In the genomic region with DNA sequence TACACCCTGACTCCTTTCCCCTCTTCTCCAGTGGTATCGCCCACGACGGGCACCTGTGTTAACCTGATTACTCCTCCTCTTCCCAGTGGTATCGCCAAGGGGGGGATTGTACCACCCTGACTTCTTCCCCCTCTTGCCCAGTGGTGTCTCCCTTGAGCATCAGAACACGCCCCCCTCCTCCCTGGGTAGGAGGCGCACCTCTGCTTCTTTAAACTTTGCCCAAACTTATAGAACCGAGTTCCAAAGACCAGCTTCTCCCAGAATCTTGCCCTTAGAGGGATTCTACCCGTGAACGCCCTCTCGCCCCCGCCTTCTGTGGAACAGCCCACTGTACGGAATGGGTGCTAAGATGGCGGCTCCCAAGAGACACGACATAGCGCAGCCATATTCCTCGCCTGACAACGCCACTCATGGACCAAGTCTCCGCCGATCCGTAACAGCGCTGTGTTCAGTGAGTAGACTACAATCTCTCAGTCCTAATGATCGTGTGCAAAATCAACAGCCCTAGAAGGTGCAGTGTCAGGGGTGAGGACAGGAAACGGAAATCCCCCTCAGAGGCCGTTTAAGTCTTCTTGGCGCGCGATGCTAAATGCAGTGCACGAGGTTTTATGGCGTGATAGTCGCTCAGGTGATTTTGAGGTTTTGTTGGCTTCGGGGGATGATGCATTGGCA, we compare ENCODE assay signal across 8 cellular contexts. TPM values are rescaled to one million over a fixed set of nuclear protein-coding genes. Genes with fewer than 3 reads are reported as not detected.
DNase-seq lines count a peak whose midpoint lies in the region; ATAC-seq and TF ChIP-seq lines count a peak whose summit lies in the region.

No MANE protein-coding gene starts in this region.

- H3K36me3 Mint-ChIP-seq in activated naive CD4-positive, alpha-beta T cell treated with anti-CD3 and anti-CD28 coated beads, Interleukin-2, amount 50 U/mL, for 24 hours, result no peaks in the 10 kb centered on the region

- H3K27me3 Mint-ChIP-seq in activated naive CD4-positive, alpha-beta T cell treated with anti-CD3 and anti-CD28 coated beads, Interleukin-2, amount 50 U/mL, for 24 hours, result no peaks in the 10 kb centered on the region

- H3K27ac ChIP-seq in neutrophil (no peak overlapping the region), subcutaneous abdominal adipose tissue (ENCODE audit: low read depth, low read length) (no peak overlapping the region)

- peak overlapping the region; percentile 90 for H3K27ac Mint-ChIP-seq in activated naive CD4-positive, alpha-beta T cell treated with anti-CD3 and anti-CD28 coated beads, Interleukin-2, amount 50 U/mL, for 24 hours

- H3K36me3 ChIP-seq in neutrophil, result no peaks in the 10 kb centered on the region
- H3K36me3 ChIP-seq in subcutaneous abdominal adipose tissue (ENCODE audit: control insufficient read depth in 5 of 5, insufficient read depth in 5 of 5, low read length in 5 of 5), result no peaks in the 10 kb centered on the region

- peak; percentile 92 for DNase-seq in Jurkat, Clone E6-1 (ENCODE audit: low read depth, low spot score)
- DNase-seq in SHP77 treated with DMSO at 0.1 percent for 48 hours (lab: John Stamatoyannopoulos, UW), result peak; percentile 75
- peak; percentile 69 for DNase-seq in globus pallidus (ENCODE audit: low spot score)
- no peak for DNase-seq in LoVo (ENCODE audit: low spot score)

- H3K4me1 Mint-ChIP-seq in activated naive CD4-positive, alpha-beta T cell treated with anti-CD3 and anti-CD28 coated beads, Interleukin-2, amount 50 U/mL, for 24 hours, result peaks cover 23% of the 10 kb centered on the region

- H3K4me1 ChIP-seq in neutrophil (ENCODE audit: control insufficient read depth in 1 of 2, insufficient read depth in 1 of 2, low read depth in 1 of 2, low read length in 1 of 2) (peaks cover 0 to 7% of the 10 kb centered on the region in 2 experiments), subcutaneous abdominal adipose tissue (ENCODE audit: control insufficient read depth in 5 of 5, insufficient read depth in 5 of 5, low read length in 5 of 5) (peaks cover 0 to 15% (median 6%) of the 10 kb centered on the region in 5 donors)

- no peak overlapping the region for H3K9ac ChIP-seq in subcutaneous abdominal adipose tissue (ENCODE audit: low read length in 5 of 5)

- peak overlapping the region; percentile 54 for H3K4me3 ChIP-seq in Jurkat, Clone E6-1 (ENCODE audit: low read length)
- H3K4me3 ChIP-seq in neutrophil (ENCODE audit: low read depth in 1 of 2, low read length in 1 of 2), result peak overlapping the region; percentile 58 to 59
- H3K4me3 ChIP-seq in subcutaneous abdominal adipose tissue (ENCODE audit: low read depth in 1 of 5, low read length in 5 of 5), result peak overlapping the region; percentile 35 to 71 (median 64)

- H3K27me3 ChIP-seq in neutrophil, result peaks cover 7% of the 10 kb centered on the region
- peaks cover 0 to 4% (median 2%) of the 10 kb centered on the region in 5 donors for H3K27me3 ChIP-seq in subcutaneous abdominal adipose tissue (ENCODE audit: control insufficient read depth in 5 of 5, insufficient read depth in 4 of 5, low read length in 5 of 5)

- peak overlapping the region; percentile 92 for H3K4me3 Mint-ChIP-seq in activated naive CD4-positive, alpha-beta T cell treated with anti-CD3 and anti-CD28 coated beads, Interleukin-2, amount 50 U/mL, for 24 hours

- H3K9me3 Mint-ChIP-seq in activated naive CD4-positive, alpha-beta T cell treated with anti-CD3 and anti-CD28 coated beads, Interleukin-2, amount 50 U/mL, for 24 hours, result no peaks in the 10 kb centered on the region

- peak; percentile 50 for ATAC-seq in GM18909 (IDR thresholded peaks at IDR 0.05; ENCODE audit: poor library complexity, unreplicated experiment)

- TF ChIP-seq CTCF in neutrophil (IDR thresholded peaks at IDR 0.05), result no peak

- H3K9me3 ChIP-seq in neutrophil (no peaks in the 10 kb centered on the region), subcutaneous abdominal adipose tissue (ENCODE audit: control insufficient read depth in 5 of 5, low read length in 5 of 5) (peaks cover 0 to 4% (median 0%) of the 10 kb centered on the region in 5 donors)

RNA-seq across cellular contexts. Expression of a gene that starts 4.2 kb away (rescaled TPM):
- polyA plus RNA-seq in Jurkat, Clone E6-1 (2012; ENCODE audit: insufficient read depth, insufficient read length), result 0.50 TPM
